Comparison of ENCODE assay signal across 1 cellular context in genomic region chr2:121659933-121660332, GRCh38.
TF ChIP-seq lines count a peak whose summit lies in the region.

No MANE protein-coding gene starts in this region.

TF ChIP-seq in HepG2, 621 proteins besides CTCF, POLR2A, EP300 and RAD21 (continued from another document and continues in another):
- TF ChIP-seq ZNF318 (CRISPR knock-in tag; IDR thresholded peaks at IDR 0.05) (no peak), PHF21A (CRISPR knock-in tag; IDR thresholded peaks at IDR 0.05) (no peak), ZNF513 (CRISPR knock-in tag; conservative IDR thresholded peaks at IDR 0.05) (no peak), MEIS2 (CRISPR knock-in tag; IDR thresholded peaks at IDR 0.05) (0 out of 2 replicates have a peak, but pooled peaks have one; percentile 48), IKZF5 (CRISPR knock-in tag; IDR thresholded peaks at IDR 0.05) (peak; percentile 70), ZNF737 (CRISPR knock-in tag; IDR thresholded peaks at IDR 0.05; ENCODE audit: borderline replicate concordance) (no peak), ARHGAP35 (CRISPR knock-in tag; IDR thresholded peaks at IDR 0.05; ENCODE audit: borderline replicate concordance) (no peak), CBX1 (IDR thresholded peaks at IDR 0.05; ENCODE audit: low read depth) (no peak), ZNF770 (CRISPR knock-in tag; IDR thresholded peaks at IDR 0.05) (no peak), ZNF496 (CRISPR knock-in tag; IDR thresholded peaks at IDR 0.05; ENCODE audit: insufficient replicate concordance) (no peak), RELA (CRISPR knock-in tag; IDR thresholded peaks at IDR 0.05) (no peak), ZNF407 (CRISPR knock-in tag; IDR thresholded peaks at IDR 0.05; ENCODE audit: not compliant biosample characterization) (no peak), ZNF484 (CRISPR knock-in tag; IDR thresholded peaks at IDR 0.05; ENCODE audit: borderline replicate concordance, low read depth) (no peak), ZNF512 (CRISPR knock-in tag; IDR thresholded peaks at IDR 0.05) (no peak), RORA (CRISPR knock-in tag; IDR thresholded peaks at IDR 0.05) (no peak), SNAPC5 (CRISPR knock-in tag; IDR thresholded peaks at IDR 0.05; ENCODE audit: borderline replicate concordance) (no peak), ASH2L (IDR thresholded peaks at IDR 0.05; ENCODE audit: insufficient read length, low read depth, low read length) (no peak), GTF2F1 (IDR thresholded peaks at IDR 0.05; ENCODE audit: low read length) (no peak), ZNF570 (CRISPR knock-in tag; IDR thresholded peaks at IDR 0.05; ENCODE audit: borderline replicate concordance) (no peak), BRF2 (CRISPR knock-in tag; IDR thresholded peaks at IDR 0.05) (no peak), YEATS2 (CRISPR knock-in tag; IDR thresholded peaks at IDR 0.05; ENCODE audit: borderline replicate concordance) (no peak), ZNF276 (CRISPR knock-in tag; IDR thresholded peaks at IDR 0.05; ENCODE audit: low read depth) (no peak)
